10 cellular contexts compared by ENCODE assay signal in the genomic region with DNA sequence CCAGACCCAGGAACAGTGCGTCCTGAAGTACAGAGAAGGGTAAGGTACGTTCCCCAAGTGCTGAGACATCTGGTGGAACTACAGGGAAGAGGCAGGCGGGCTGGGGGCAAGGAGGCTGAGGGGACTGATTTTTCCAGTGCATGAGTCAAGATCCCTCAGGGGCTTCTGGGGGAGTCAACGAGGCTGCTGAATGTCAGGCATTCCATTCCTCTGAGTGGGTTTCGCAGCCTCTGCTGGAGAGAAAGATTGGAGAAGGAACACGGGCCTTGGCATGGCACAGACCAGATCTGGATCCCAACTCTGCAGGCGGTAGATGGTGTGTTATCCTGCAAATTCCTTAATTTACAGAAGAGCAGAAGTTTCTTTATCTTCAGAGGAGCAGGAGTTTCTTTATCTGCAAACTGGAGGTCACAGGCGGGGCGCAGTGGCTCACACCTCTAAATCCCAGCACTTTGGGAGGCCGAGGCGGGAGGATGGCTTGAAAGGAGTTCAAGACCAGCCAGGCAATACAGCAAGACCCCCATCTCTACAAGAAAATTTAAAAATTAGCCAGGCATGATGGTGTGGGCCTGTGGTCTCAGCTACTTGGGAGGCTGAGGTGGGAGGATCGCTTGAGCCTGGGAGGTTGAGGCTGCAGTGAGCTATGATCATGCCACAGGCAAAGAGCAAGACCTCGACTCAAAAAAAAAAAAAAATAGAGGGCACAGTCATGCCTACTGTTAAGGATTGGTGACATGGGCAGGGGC.
DNase-seq lines count a peak whose midpoint lies in the region; ATAC-seq and TF ChIP-seq lines count a peak whose summit lies in the region.
"Had no signal": no experiment of that assay in that cellular context is flagged by ENCODE, and none has a peak within 500 bp of the region (broad histone marks: within the 10 kb centered on the region; RNA-seq: fewer than 3 reads in every experiment).

No MANE protein-coding gene starts in this region.

- H3K9me3 Mint-ChIP-seq in natural killer cell = peaks cover 0 to 3% of the 10 kb centered on the region in 2 donors

- TF ChIP-seq CTCF in gastrocnemius medialis (IDR thresholded peaks at IDR 0.05 in 4 of 5, conservative IDR thresholded peaks at IDR 0.05 in 1 of 5) (no peak), natural killer cell (IDR thresholded peaks at IDR 0.05) (no peak), GM13977 (IDR thresholded peaks at IDR 0.05; ENCODE audit: extremely low read depth, insufficient read depth, missing control alignments) (no peak)

- ATAC-seq in left ventricle myocardium superior = peak; percentile 92
- peak; percentile 64 to 66 for ATAC-seq in gastrocnemius medialis
- no peak for ATAC-seq in natural killer cell

- no peaks in the 10 kb centered on the region for H3K27me3 ChIP-seq in GM23248 (replicated peaks; ENCODE audit: insufficient read depth)
- no peaks in the 10 kb centered on the region for H3K27me3 ChIP-seq in adipocyte (replicated peaks; ENCODE audit: control insufficient read depth, insufficient read depth, low read length)
- H3K27me3 ChIP-seq in gastrocnemius medialis = no peaks in the 10 kb centered on the region
- H3K27me3 ChIP-seq: thyroid gland had no signal

- intact Hi-C loops in left ventricle myocardium superior (cut with micrococcal nuclease) = no loop called here
- intact Hi-C loops in gastrocnemius medialis (cut with DNase I; ENCODE audit: low total_unique reads) = no loop called here
- intact Hi-C loops in natural killer cell (cut with micrococcal nuclease) = no loop called here

- peak overlapping the region; percentile 20; the same call in 1 of the 2 replicates for H3K4me3 ChIP-seq in GM23248
- H3K4me3 ChIP-seq in adipocyte (ENCODE audit: low read length) = no peak overlapping the region
- no peak overlapping the region for H3K4me3 ChIP-seq in gastrocnemius medialis
- H3K4me3 ChIP-seq: thyroid gland had no signal

- peak overlapping the region; percentile 26; the same call in 1 of the 2 replicates for H3K9ac ChIP-seq in GM23248
- H3K9ac ChIP-seq in adipocyte (ENCODE audit: low read length) = peak overlapping the region; percentile 74

- H2AFZ ChIP-seq in GM23248 = peak overlapping the region; percentile 41

- no peaks in the 10 kb centered on the region for H3K9me2 ChIP-seq in GM23248 (ENCODE audit: insufficient read depth)

- no peaks in the 10 kb centered on the region for H3K79me2 ChIP-seq in GM23248 (ENCODE audit: insufficient read depth)

- H3F3A ChIP-seq in GM23248 (ENCODE audit: insufficient read depth) = peaks cover 30% of the 10 kb centered on the region

- H3K36me3 ChIP-seq in GM23248 (ENCODE audit: low read depth) (no peaks in the 10 kb centered on the region), adipocyte (ENCODE audit: control insufficient read depth, insufficient read depth, low read length, severe bottlenecking) (no peaks in the 10 kb centered on the region), gastrocnemius medialis (no peaks in the 10 kb centered on the region)
- H3K36me3 ChIP-seq: thyroid gland had no signal

- H3K27ac Mint-ChIP-seq in natural killer cell = no peak overlapping the region

- peak; percentile 98 for DNase-seq in GM23248
- peak; percentile 98 for DNase-seq in adipocyte (ENCODE audit: low read depth)
- DNase-seq in left ventricle myocardium superior = peak; percentile 53
- peak; percentile 39 to 56 for DNase-seq in gastrocnemius medialis
- DNase-seq in NCI-H1417 (lab: John Stamatoyannopoulos, UW) = no peak
- DNase-seq in COR-L47 (lab: John Stamatoyannopoulos, UW) = no peak
- DNase-seq in natural killer cell = no peak
- no peak for DNase-seq in GM13977 (ENCODE audit: low spot score)
- DNase-seq: NCI-H1436 treated with DMSO at 0.1 percent for 48 hours had no signal

- peaks cover 0 to 5% of the 10 kb centered on the region in 2 donors for H3K27me3 Mint-ChIP-seq in natural killer cell (ENCODE audit: low read depth in 2 of 2)

- peak overlapping the region; percentile 63 for H3K27ac ChIP-seq in GM23248
- no peak overlapping the region for H3K27ac ChIP-seq in gastrocnemius medialis
- H3K27ac ChIP-seq: thyroid gland had no signal

- no peaks in the 10 kb centered on the region for H3K36me3 Mint-ChIP-seq in natural killer cell

- in situ Hi-C loops in GM23248 (cut with MboI) (no loop called here), gastrocnemius medialis (cut with MboI; ENCODE audit: low sequenced_read_pairs in 4 of 4) (no loop called here), GM13977 (cut with MboI; ENCODE audit: low pct_unique_long_range_greater_than_20kb, low sequenced_read_pairs, unreplicated experiment) (no loop called here)

- WGBS in GM23248 (ENCODE audit: low coverage in 1 of 2, low lambda C conversion rate in 2 of 2, missing lambda C conversion rate in 2 of 2), 2 experiments = 41 to 43% methylated on average over 13 of the region's 13 CpGs

- H4K20me1 ChIP-seq in GM23248 (ENCODE audit: insufficient read depth) = no peaks in the 10 kb centered on the region

- H3K9me3 ChIP-seq in GM23248 (ENCODE audit: low read depth) = no peaks in the 10 kb centered on the region
- peaks cover 4% of the 10 kb centered on the region for H3K9me3 ChIP-seq in adipocyte (ENCODE audit: control insufficient read depth, low read length)
- peaks cover 0 to 7% (median 0%) of the 10 kb centered on the region in 3 donors for H3K9me3 ChIP-seq in gastrocnemius medialis
- H3K9me3 ChIP-seq: thyroid gland had no signal

- no peak overlapping the region for H3K4me3 Mint-ChIP-seq in natural killer cell

- peak overlapping the region; percentile 62 for H3K4me2 ChIP-seq in GM23248 (ENCODE audit: unreplicated experiment)

- no peak for TF ChIP-seq POLR2A in gastrocnemius medialis (IDR thresholded peaks at IDR 0.05)

- H3K4me1 Mint-ChIP-seq in natural killer cell = no peaks in the 10 kb centered on the region

- H3K4me1 ChIP-seq in GM23248 (ENCODE audit: insufficient read depth) (peaks cover 31% of the 10 kb centered on the region), adipocyte (ENCODE audit: control insufficient read depth, insufficient read depth, low read length) (peaks cover 33% of the 10 kb centered on the region), gastrocnemius medialis (no peaks in the 10 kb centered on the region)
- H3K4me1 ChIP-seq: thyroid gland had no signal

Comparison
In these comparisons a context has a peak if more than half of its experiments do, and no peak if none do; other contexts are left out.
1. DNase-seq: peak in GM23248 (single experiment), adipocyte (single experiment), left ventricle myocardium superior (single experiment) and gastrocnemius medialis (2 of 2); none in NCI-H1417 (0 of 3), COR-L47 (single experiment), natural killer cell (single experiment) and GM13977 (single experiment).
2. ATAC-seq: peak in left ventricle myocardium superior (single experiment) and gastrocnemius medialis (2 of 2); none in natural killer cell (0 of 3).